Comparison of ENCODE assay signal across 7 cellular contexts in the genomic region with DNA sequence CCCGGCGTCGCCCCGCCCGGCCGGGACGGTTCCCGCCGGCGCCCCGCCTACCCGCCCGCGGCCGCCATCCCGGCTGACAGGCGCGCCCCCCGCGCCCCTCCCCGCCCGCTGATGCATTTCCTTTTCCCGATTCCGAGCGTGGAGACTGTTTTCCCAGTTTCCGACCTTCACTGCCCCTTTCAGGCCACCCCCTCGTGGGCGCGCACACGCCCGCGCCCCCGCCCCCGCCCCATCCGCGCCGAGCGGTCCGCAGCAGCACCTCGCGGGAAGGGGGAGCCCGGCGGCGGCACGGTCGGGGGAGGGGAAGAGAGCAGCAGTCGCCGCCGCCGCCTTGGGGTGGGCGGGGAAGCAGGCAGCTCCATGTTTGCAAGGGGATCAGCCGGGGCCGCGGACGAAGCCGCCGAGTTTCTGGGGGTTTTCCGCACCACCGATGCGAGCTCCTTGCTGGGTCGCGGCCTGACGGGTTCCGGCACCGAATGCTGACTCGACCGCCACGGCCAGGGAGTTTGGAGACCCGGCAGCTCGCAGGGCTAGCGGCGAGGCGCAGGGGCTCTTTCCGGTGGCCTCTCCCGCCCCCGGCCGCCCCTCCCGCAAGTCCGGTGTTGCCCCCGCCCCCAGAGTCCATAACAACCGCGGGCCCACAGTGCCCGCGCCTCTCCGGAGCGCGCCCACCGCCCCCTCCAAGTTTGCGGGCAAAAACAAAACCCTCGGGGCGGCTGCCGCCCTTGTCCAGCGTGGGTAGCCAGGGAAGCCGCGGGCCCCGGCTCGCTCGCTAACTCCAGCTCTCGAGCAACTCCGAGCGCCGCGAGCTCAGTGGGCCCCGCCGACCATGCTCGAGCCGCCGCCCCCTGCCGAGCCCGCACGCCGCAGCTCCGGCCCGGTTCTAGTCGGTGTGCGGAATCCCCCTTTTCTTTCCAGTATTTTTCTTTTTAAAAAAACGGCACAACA. TPM values are rescaled to one million over a fixed set of nuclear protein-coding genes. Genes with fewer than 3 reads are reported as not detected.
A peak's percentile ranks its signal among the peaks of the same experiment; 100 is the strongest.
DNase-seq lines count a peak whose midpoint lies in the region; ATAC-seq and TF ChIP-seq lines count a peak whose summit lies in the region.

No MANE protein-coding gene starts in this region.

- TF ChIP-seq CTCF in GM23338 (conservative IDR thresholded peaks at IDR 0.05; ENCODE audit: low read depth in 2 of 2) (no peak), epithelial cell of proximal tubule (conservative IDR thresholded peaks at IDR 0.05; ENCODE audit: low read depth, low read length) (no peak), nephron (IDR thresholded peaks at IDR 0.05; ENCODE audit: unreplicated experiment in 3 of 3) (no peak)

- no peaks in the 10 kb centered on the region; the same call in 2 of the 3 replicates for H3K36me3 Mint-ChIP-seq in GM23338 (ENCODE audit: low read depth)
- H3K36me3 Mint-ChIP-seq in nephron (ENCODE audit: low read depth), result no peaks in the 10 kb centered on the region

- peaks cover 20% of the 10 kb centered on the region for H3K79me2 ChIP-seq in GM23338 (replicated peaks; ENCODE audit: insufficient read depth)

- peaks cover 2% of the 10 kb centered on the region for H4K20me1 ChIP-seq in GM23338 (replicated peaks; ENCODE audit: insufficient read depth)

- H2AFZ ChIP-seq in GM23338, result no peak overlapping the region

- H3K4me3 Mint-ChIP-seq in GM23338 (peak overlapping the region; percentile 96), nephron (peak overlapping the region; percentile 87 to 93 (median 89))

- DNase-seq in GM23338 (ENCODE audit: low spot score), result peak; percentile 68
- peak; percentile 62 to 70 for DNase-seq in NOMO-1 (lab: John Stamatoyannopoulos, UW; ENCODE audit: unreplicated experiment in 2 of 2)
- DNase-seq in activated T-cell treated with anti-CD3 and anti-CD28 coated beads for 24 hours (ENCODE audit: low read depth), result peak; percentile 70
- DNase-seq in epithelial cell of proximal tubule (ENCODE audit: low read depth), result no peak
- DNase-seq in stimulated activated naive CD4-positive, alpha-beta T cell (lab: John Stamatoyannopoulos, UW), result peak; percentile 72 to 93 (median 84)

- peak overlapping the region; percentile 94 for H3K27ac ChIP-seq in GM23338 (ENCODE audit: low read depth)

- peaks cover 10% of the 10 kb centered on the region; the same call in 1 of the 2 replicates for H3K4me1 ChIP-seq in GM23338 (ENCODE audit: insufficient read depth)

- ATAC-seq in GM23338 (no peak), GM19395 (IDR thresholded peaks at IDR 0.05; ENCODE audit: unreplicated experiment) (no peak)

- H3K4me3 ChIP-seq in GM23338, result peak overlapping the region; percentile 92
- peak overlapping the region; percentile 69 for H3K4me3 ChIP-seq in epithelial cell of proximal tubule (ENCODE audit: low read depth, low read length)

- peaks cover 17% of the 10 kb centered on the region for H3F3A ChIP-seq in GM23338 (replicated peaks; ENCODE audit: low read depth)

- no peaks in the 10 kb centered on the region; the same call in 2 of the 3 replicates for H3K9me3 Mint-ChIP-seq in GM23338
- H3K9me3 Mint-ChIP-seq in nephron, result no peaks in the 10 kb centered on the region

- peak overlapping the region; percentile 94 for H3K27ac Mint-ChIP-seq in GM23338
- peak overlapping the region; percentile 98 to 100 (median 99) for H3K27ac Mint-ChIP-seq in nephron

- H3K9me2 ChIP-seq in GM23338 (ENCODE audit: insufficient read depth), result no peaks in the 10 kb centered on the region

- peaks cover 14% of the 10 kb centered on the region; the same call in 2 of the 3 replicates for H3K4me1 Mint-ChIP-seq in GM23338
- peaks cover 20% of the 10 kb centered on the region for H3K4me1 Mint-ChIP-seq in nephron

- H3K27me3 Mint-ChIP-seq in GM23338 (ENCODE audit: insufficient read depth, low read depth, poor library complexity) (peaks cover 28% of the 10 kb centered on the region), nephron (ENCODE audit: low read depth) (no peaks in the 10 kb centered on the region)

- no peaks in the 10 kb centered on the region for H3K36me3 ChIP-seq in GM23338 (ENCODE audit: insufficient read depth)

- peak overlapping the region; percentile 86 for H3K4me2 ChIP-seq in GM23338

- H3K27me3 ChIP-seq in GM23338 (ENCODE audit: insufficient read depth), result no peaks in the 10 kb centered on the region

TF ChIP-seq in GM23338, 12 proteins besides CTCF, POLR2A, EP300 and RAD21 (continues in another document):
- TF ChIP-seq ZNF114 (CRISPR knock-in tag; IDR thresholded peaks at IDR 0.05) (no peak), CREB1 (CRISPR knock-in tag; IDR thresholded peaks at IDR 0.05; ENCODE audit: low read depth) (no peak), NANOG (IDR thresholded peaks at IDR 0.05; ENCODE audit: borderline replicate concordance) (no peak), STAT1 (IDR thresholded peaks at IDR 0.05; ENCODE audit: unreplicated experiment) (no peak), ZNF331 (CRISPR knock-in tag; IDR thresholded peaks at IDR 0.05; ENCODE audit: low read depth) (no peak), JUNB (IDR thresholded peaks at IDR 0.05; ENCODE audit: unreplicated experiment) (no peak), EZH2 (IDR thresholded peaks at IDR 0.05; ENCODE audit: low read depth, unreplicated experiment) (no peak)
- TF ChIP-seq, protein P1, sequence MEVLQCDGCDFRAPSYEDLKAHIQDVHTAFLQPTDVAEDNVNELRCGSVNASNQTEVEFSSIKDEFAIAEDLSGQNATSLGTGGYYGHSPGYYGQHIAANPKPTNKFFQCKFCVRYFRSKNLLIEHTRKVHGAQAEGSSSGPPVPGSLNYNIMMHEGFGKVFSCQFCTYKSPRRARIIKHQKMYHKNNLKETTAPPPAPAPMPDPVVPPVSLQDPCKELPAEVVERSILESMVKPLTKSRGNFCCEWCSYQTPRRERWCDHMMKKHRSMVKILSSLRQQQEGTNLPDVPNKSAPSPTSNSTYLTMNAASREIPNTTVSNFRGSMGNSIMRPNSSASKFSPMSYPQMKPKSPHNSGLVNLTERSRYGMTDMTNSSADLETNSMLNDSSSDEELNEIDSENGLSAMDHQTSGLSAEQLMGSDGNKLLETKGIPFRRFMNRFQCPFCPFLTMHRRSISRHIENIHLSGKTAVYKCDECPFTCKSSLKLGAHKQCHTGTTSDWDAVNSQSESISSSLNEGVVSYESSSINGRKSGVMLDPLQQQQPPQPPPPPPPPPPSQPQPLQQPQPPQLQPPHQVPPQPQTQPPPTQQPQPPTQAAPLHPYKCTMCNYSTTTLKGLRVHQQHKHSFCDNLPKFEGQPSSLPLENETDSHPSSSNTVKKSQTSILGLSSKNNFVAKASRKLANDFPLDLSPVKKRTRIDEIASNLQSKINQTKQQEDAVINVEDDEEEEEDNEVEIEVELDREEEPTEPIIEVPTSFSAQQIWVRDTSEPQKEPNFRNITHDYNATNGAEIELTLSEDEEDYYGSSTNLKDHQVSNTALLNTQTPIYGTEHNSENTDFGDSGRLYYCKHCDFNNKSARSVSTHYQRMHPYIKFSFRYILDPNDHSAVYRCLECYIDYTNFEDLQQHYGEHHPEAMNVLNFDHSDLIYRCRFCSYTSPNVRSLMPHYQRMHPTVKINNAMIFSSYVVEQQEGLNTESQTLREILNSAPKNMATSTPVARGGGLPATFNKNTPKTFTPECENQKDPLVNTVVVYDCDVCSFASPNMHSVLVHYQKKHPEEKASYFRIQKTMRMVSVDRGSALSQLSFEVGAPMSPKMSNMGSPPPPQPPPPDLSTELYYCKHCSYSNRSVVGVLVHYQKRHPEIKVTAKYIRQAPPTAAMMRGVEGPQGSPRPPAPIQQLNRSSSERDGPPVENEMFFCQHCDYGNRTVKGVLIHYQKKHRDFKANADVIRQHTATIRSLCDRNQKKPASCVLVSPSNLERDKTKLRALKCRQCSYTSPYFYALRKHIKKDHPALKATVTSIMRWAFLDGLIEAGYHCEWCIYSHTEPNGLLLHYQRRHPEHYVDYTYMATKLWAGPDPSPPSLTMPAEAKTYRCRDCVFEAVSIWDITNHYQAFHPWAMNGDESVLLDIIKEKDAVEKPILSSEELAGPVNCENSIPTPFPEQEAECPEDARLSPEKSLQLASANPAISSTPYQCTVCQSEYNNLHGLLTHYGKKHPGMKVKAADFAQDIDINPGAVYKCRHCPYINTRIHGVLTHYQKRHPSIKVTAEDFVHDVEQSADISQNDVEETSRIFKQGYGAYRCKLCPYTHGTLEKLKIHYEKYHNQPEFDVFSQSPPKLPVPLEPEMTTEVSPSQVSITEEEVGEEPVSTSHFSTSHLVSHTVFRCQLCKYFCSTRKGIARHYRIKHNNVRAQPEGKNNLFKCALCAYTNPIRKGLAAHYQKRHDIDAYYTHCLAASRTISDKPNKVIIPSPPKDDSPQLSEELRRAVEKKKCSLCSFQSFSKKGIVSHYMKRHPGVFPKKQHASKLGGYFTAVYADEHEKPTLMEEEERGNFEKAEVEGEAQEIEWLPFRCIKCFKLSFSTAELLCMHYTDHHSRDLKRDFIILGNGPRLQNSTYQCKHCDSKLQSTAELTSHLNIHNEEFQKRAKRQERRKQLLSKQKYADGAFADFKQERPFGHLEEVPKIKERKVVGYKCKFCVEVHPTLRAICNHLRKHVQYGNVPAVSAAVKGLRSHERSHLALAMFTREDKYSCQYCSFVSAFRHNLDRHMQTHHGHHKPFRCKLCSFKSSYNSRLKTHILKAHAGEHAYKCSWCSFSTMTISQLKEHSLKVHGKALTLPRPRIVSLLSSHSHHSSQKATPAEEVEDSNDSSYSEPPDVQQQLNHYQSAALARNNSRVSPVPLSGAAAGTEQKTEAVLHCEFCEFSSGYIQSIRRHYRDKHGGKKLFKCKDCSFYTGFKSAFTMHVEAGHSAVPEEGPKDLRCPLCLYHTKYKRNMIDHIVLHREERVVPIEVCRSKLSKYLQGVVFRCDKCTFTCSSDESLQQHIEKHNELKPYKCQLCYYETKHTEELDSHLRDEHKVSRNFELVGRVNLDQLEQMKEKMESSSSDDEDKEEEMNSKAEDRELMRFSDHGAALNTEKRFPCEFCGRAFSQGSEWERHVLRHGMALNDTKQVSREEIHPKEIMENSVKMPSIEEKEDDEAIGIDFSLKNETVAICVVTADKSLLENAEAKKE (CRISPR knock-in tag; IDR thresholded peaks at IDR 0.05), result no peak

RNA-seq across cellular contexts. Expression of gene SIN3A, which starts 3.3 kb away (rescaled TPM):
- 68.4 and 73.0 TPM in 2 replicates for total RNA-seq in GM23338 (2014; rRNA removed; shearing (Covaris generic))
- polyA plus RNA-seq in GM23338 (2016; fragmentation: Nextera tagmentation; extraction: Ambion mirVana), result 22.6 and 24.3 TPM in 2 replicates
- total RNA-seq in epithelial cell of proximal tubule, result 26.2 and 33.4 TPM in 2 replicates
